In the genomic region with DNA sequence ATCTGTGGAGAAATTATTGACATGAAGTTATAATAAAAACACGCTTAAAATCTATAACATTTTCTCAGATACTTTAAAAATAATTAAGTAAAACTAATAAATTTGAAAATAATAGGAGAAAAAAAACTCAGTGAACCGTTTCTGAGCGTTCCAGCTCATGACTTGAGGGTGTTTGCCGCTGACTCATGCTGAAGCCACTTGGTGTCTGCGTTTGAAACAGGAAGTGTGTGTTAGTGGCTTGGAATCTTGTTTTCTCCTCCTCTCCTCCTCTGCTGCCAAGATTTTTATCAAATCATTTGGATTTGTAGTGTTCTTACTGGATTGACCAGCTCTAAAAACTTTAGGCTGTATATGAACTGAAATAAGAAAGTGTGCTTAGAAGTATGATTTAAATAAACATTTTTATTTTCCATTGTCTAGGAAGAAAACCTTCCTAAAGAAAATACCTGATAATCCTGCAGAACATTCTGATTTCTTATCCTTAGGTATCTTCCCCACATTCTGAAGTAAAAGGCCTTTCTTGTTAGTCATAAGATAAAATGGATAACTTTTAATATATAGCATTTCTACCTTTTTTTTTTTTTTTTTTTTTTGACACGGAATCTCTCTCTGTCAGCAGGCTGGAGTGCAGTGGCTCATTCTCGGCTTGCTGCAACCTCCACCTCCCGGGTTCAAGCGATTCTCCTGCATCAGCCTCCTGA, we compare ENCODE assay signal across 8 cellular contexts. TPM values are rescaled to one million over a fixed set of nuclear protein-coding genes. Genes with fewer than 3 reads are reported as not detected.
A peak's percentile ranks its signal among the peaks of the same experiment; 100 is the strongest.
DNase-seq lines count a peak whose midpoint lies in the region; ATAC-seq and TF ChIP-seq lines count a peak whose summit lies in the region.

No MANE protein-coding gene starts in this region.

- peaks cover 16% of the 10 kb centered on the region for H3K36me3 ChIP-seq in ACC112 (ENCODE audit: insufficient read depth, low read length)
- peaks cover 39% of the 10 kb centered on the region for H3K36me3 ChIP-seq in RWPE2 (ENCODE audit: low read depth)
- H3K36me3 ChIP-seq in testis (ENCODE audit: low read depth, missing control alignments), result no peaks in the 10 kb centered on the region

- peak overlapping the region; percentile 73 for H3K4me3 ChIP-seq in ACC112 (ENCODE audit: low read depth, low read length)
- peak overlapping the region; percentile 16 for H3K4me3 ChIP-seq in RWPE2 (ENCODE audit: severe bottlenecking)
- H3K4me3 ChIP-seq in testis, result no peak overlapping the region

- peak; percentile 71 for ATAC-seq in HG03354 (IDR thresholded peaks at IDR 0.05; ENCODE audit: poor library complexity, severe bottlenecking, unreplicated experiment)
- ATAC-seq in RWPE2 (ENCODE audit: low read depth), result peak; percentile 87
- no peak for ATAC-seq in HG03442 (IDR thresholded peaks at IDR 0.05; ENCODE audit: unreplicated experiment)

- TF ChIP-seq POLR2A in testis (IDR thresholded peaks at IDR 0.05), result no peak

- TF ChIP-seq CTCF in RWPE2 (IDR thresholded peaks at IDR 0.05; ENCODE audit: poor library complexity, severe bottlenecking) (no peak), testis (IDR thresholded peaks at IDR 0.05) (no peak)

- H2AFZ ChIP-seq in ACC112 (ENCODE audit: low read length, unreplicated experiment), result no peak overlapping the region

- H3K27ac ChIP-seq in ACC112 (ENCODE audit: low read depth, low read length), result peak overlapping the region; percentile 98
- H3K27ac ChIP-seq in RWPE2 (ENCODE audit: poor library complexity, severe bottlenecking), result peak overlapping the region; percentile 98
- H3K27ac ChIP-seq in testis, result peak overlapping the region; percentile 9 to 33

- H3K4me1 ChIP-seq in ACC112 (ENCODE audit: control insufficient read depth, insufficient read depth, low read length, unreplicated experiment) (peaks cover 65% of the 10 kb centered on the region), RWPE2 (ENCODE audit: insufficient read depth, poor library complexity, severe bottlenecking) (peaks cover 88% of the 10 kb centered on the region), testis (peaks cover 17% of the 10 kb centered on the region)

- H3K9me3 ChIP-seq in RWPE2 (ENCODE audit: severe bottlenecking) (no peaks in the 10 kb centered on the region), testis (no peaks in the 10 kb centered on the region)

- 40% methylated on average over 9 of the region's 9 CpGs for WGBS in testis, 2 donors

- intact Hi-C loops in testis (cut with DNase I; ENCODE audit: low total_unique reads), result no loop called here

- DNase-seq in GF-D8 (lab: John Stamatoyannopoulos, UW) (peak; percentile 61), RWPE2 (ENCODE audit: low spot score) (peak; percentile 85), cerebellum (ENCODE audit: low spot score) (peak; percentile 22), left kidney (ENCODE audit: low read depth, low spot score) (peak; percentile 68), testis (peak; percentile 81)

- H3K79me2 ChIP-seq in ACC112 (ENCODE audit: control insufficient read depth, insufficient read depth, low read length, unreplicated experiment), result peaks cover 88% of the 10 kb centered on the region

- H3K27me3 ChIP-seq in ACC112 (ENCODE audit: insufficient read depth, low read length) (no peaks in the 10 kb centered on the region), RWPE2 (ENCODE audit: insufficient read depth, poor library complexity, severe bottlenecking) (no peaks in the 10 kb centered on the region), testis (no peaks in the 10 kb centered on the region)

RNA-seq across cellular contexts. Expression of a gene that starts 30.8 kb away (rescaled TPM):
- total RNA-seq in cerebellum (67.2 TPM), testis (100 to 1,000 TPM; 101 to 108 TPM)
- polyA plus RNA-seq in testis (ENCODE audit: insufficient read depth, low read depth, low replicate concordance), result 53.6 TPM

Comparison
In these comparisons a context has a peak if more than half of its experiments do, and no peak if none do; other contexts are left out.
1. H3K27ac ChIP-seq: peak in every context shown above with its lines; median percentile 98 in ACC112; 98 in RWPE2; 21 in testis.
2. H3K4me3 ChIP-seq: peak in ACC112 (single experiment) and RWPE2 (single experiment); none in testis (0 of 2).
3. DNase-seq: peak in every context shown above with its lines; median percentile 85 in RWPE2; 81 in testis; 68 in left kidney; 61 in GF-D8; 22 in cerebellum.